In genomic region chr12:19572920-19573558, GRCh38 we compare ENCODE assay signal across 8 cellular contexts.
DNase-seq lines count a peak whose midpoint lies in the region; ATAC-seq and TF ChIP-seq lines count a peak whose summit lies in the region.

No MANE protein-coding gene starts in this region.

- peak; percentile 60 for TF ChIP-seq RAD21 in IMR-90 (IDR thresholded peaks at IDR 0.05; ENCODE audit: low read length)

- peak overlapping the region; percentile 90 for H2AK5ac ChIP-seq in IMR-90 (ENCODE audit: low read depth, low read length)

- ATAC-seq in GM18868 (IDR thresholded peaks at IDR 0.05; ENCODE audit: unreplicated experiment) (peak; percentile 86), IMR-90 (ENCODE audit: low read depth) (peak; percentile 21; the same call in 1 of the 2 replicates)

- no peaks in the 10 kb centered on the region for H3K79me1 ChIP-seq in IMR-90 (ENCODE audit: low read depth in 1 of 2, low read length in 2 of 2)

- H2AFZ ChIP-seq in IMR-90 (replicated peaks; ENCODE audit: low read length, poor library complexity) = peak overlapping the region; percentile 85

- POLR2A ChIA-PET in IMR-90 (lab: Charles Lee; ENCODE audit: unreplicated experiment) = no interaction called here

- H3K18ac ChIP-seq in IMR-90 (ENCODE audit: low read depth, low read length) = peak overlapping the region; percentile 96

- TF ChIP-seq POLR2A in IMR-90 (IDR thresholded peaks at IDR 0.05; ENCODE audit: low read depth, low read length) = no peak

- H3K36me3 ChIP-seq in IMR-90 (ENCODE audit: control insufficient read depth, insufficient read depth, low read length) = no peaks in the 10 kb centered on the region

- CTCF ChIA-PET in IMR-90 (lab: Yijun Ruan, JAX) = no interaction called here

- H4K20me1 ChIP-seq in IMR-90 (ENCODE audit: insufficient read depth, low read length) = no peaks in the 10 kb centered on the region

- no peaks in the 10 kb centered on the region for H3K9me3 ChIP-seq in IMR-90 (ENCODE audit: control insufficient read depth, insufficient read depth, low read length)

- peaks cover 24% of the 10 kb centered on the region for H3K4me1 ChIP-seq in IMR-90 (ENCODE audit: control insufficient read depth, insufficient read depth, low read length)

- TF ChIP-seq CTCF in IMR-90 (conservative IDR thresholded peaks at IDR 0.05; ENCODE audit: low read depth, low read length) = peak; percentile 58
- TF ChIP-seq CTCF in fibroblast of the aortic adventitia (IDR thresholded peaks at IDR 0.05; ENCODE audit: insufficient read depth, low read length) = peak; percentile 31

- H4K8ac ChIP-seq in IMR-90 (ENCODE audit: low read depth in 2 of 2, low read length in 2 of 2) = peak overlapping the region in 1 of 2 experiments; percentile 87; a peak in 1 of 4 replicates

- H3K9me1 ChIP-seq in IMR-90 (ENCODE audit: insufficient read depth, low read length) = peaks cover 6% of the 10 kb centered on the region

- no peaks in the 10 kb centered on the region for H3K27me3 ChIP-seq in IMR-90 (ENCODE audit: control insufficient read depth, insufficient read depth, low read length)

- no peak overlapping the region for H3K9ac ChIP-seq in IMR-90 (ENCODE audit: low read depth, low read length)

- peak overlapping the region; percentile 78 for H4K91ac ChIP-seq in IMR-90 (ENCODE audit: insufficient read depth, low read depth, low read length)

- H3K14ac ChIP-seq in IMR-90 (replicated peaks; ENCODE audit: low read depth, low read length) = peak overlapping the region; percentile 81; the same call in 1 of the 2 replicates

- H3K4ac ChIP-seq in IMR-90 (ENCODE audit: low read depth, low read length) = peak overlapping the region; percentile 87

- dilution Hi-C loops in IMR-90 (cut with HindIII; ENCODE audit: low sequenced_read_pairs, unreplicated experiment) = no loop called here

- peak overlapping the region; percentile 91 for H2BK120ac ChIP-seq in IMR-90 (ENCODE audit: low read depth, low read length)

- peak overlapping the region; percentile 50 for H2BK5ac ChIP-seq in IMR-90 (ENCODE audit: low read depth, low read length, poor library complexity, severe bottlenecking)

- in situ Hi-C loops in IMR-90 (cut with MboI; ENCODE audit: low sequenced_read_pairs) = no loop called here

- H3K4me2 ChIP-seq in IMR-90 (ENCODE audit: low read depth, low read length) = no peak overlapping the region

- H3K23ac ChIP-seq in IMR-90 (ENCODE audit: low read depth, low read length) = no peak overlapping the region

- peak overlapping the region; percentile 27; the same call in 1 of the 3 replicates for H2BK15ac ChIP-seq in IMR-90 (ENCODE audit: low read depth, low read length)

- WGBS in IMR-90 (ENCODE audit: extremely low coverage in 2 of 2, insufficient read length in 1 of 2), 2 experiments = 85% methylated on average over 5 of the region's 16 CpGs; no CpG with 5 or more reads in 1 of the 2 experiments

- no TSS peak for BruUV-seq in IMR-90 (replicated peaks; lab: Mats Ljungman, UMichigan)

- peak overlapping the region; percentile 61 for H3K27ac ChIP-seq in IMR-90 (ENCODE audit: insufficient read depth, low read length)

- H4K5ac ChIP-seq in IMR-90 (ENCODE audit: low read depth, low read length) = peak overlapping the region; percentile 90

- DNase-seq in D341Med (ENCODE audit: low spot score) (peak; percentile 63), IMR-90 (peak; percentile 66), SHP77 treated with DMSO at 0.1 percent for 48 hours (lab: John Stamatoyannopoulos, UW) (peak; percentile 17), fibroblast of the aortic adventitia (ENCODE audit: low read depth) (peak; percentile 56), C1 segment of cervical spinal cord (lab: John Stamatoyannopoulos, UW) (no peak), NCI-H446 treated with DMSO at 0.1 percent for 48 hours (lab: John Stamatoyannopoulos, UW) (no peak)
- peak in 2 of 3 donors; percentile 7 to 29 for DNase-seq in stimulated activated CD4-positive, alpha-beta T cell treated with anti-CD3 and anti-CD28 coated beads, TNF-alpha, amount 100 ng/mL, for 48 hours (ENCODE audit: low read depth in 3 of 3)

- no peak overlapping the region for H3K56ac ChIP-seq in IMR-90 (ENCODE audit: extremely low read depth, insufficient read depth, low read length)

- H2BK20ac ChIP-seq in IMR-90 (ENCODE audit: low read depth, low read length) = peak overlapping the region; percentile 77; the same call in 1 of the 2 replicates

- H3K4me3 ChIP-seq in IMR-90 (ENCODE audit: insufficient read depth, low read depth, low read length) (no peak overlapping the region), fibroblast of the aortic adventitia (ENCODE audit: low read depth, low read length) (no peak overlapping the region)

- H2AK9ac ChIP-seq in IMR-90 (replicated peaks; ENCODE audit: low read depth, low read length, poor library complexity) = peak overlapping the region; percentile 34

- intact Hi-C loops in IMR-90 (cut with micrococcal nuclease) = loop anchor here (1.0 to 10.0 kb wide), 3 partner anchors 70 to 322 kb away; no protein-coding TSS in a partner anchor

TF ChIP-seq in IMR-90, 13 proteins besides CTCF, POLR2A, EP300 and RAD21:
- TF ChIP-seq ELK1 (IDR thresholded peaks at IDR 0.05; ENCODE audit: borderline replicate concordance, low read depth, low read length) = no peak
- peak; percentile 55 for TF ChIP-seq SMC3 (IDR thresholded peaks at IDR 0.05; ENCODE audit: low read depth, low read length)
- TF ChIP-seq CEBPB (IDR thresholded peaks at IDR 0.05; ENCODE audit: low read depth, low read length) = 0 out of 2 replicates have a peak, but pooled peaks have one; percentile 11

Comparison
In these comparisons a context has a peak if more than half of its experiments do, and no peak if none do; other contexts are left out.
1. DNase-seq: peak in D341Med (single experiment), IMR-90 (single experiment), SHP77 treated with DMSO at 0.1 percent for 48 hours (single experiment), fibroblast of the aortic adventitia (single experiment) and stimulated activated CD4-positive, alpha-beta T cell treated with anti-CD3 and anti-CD28 coated beads, TNF-alpha, amount 100 ng/mL, for 48 hours (2 of 3); none in C1 segment of cervical spinal cord (0 of 14) and NCI-H446 treated with DMSO at 0.1 percent for 48 hours (single experiment).